8 cellular contexts compared by ENCODE assay signal in the genomic region with DNA sequence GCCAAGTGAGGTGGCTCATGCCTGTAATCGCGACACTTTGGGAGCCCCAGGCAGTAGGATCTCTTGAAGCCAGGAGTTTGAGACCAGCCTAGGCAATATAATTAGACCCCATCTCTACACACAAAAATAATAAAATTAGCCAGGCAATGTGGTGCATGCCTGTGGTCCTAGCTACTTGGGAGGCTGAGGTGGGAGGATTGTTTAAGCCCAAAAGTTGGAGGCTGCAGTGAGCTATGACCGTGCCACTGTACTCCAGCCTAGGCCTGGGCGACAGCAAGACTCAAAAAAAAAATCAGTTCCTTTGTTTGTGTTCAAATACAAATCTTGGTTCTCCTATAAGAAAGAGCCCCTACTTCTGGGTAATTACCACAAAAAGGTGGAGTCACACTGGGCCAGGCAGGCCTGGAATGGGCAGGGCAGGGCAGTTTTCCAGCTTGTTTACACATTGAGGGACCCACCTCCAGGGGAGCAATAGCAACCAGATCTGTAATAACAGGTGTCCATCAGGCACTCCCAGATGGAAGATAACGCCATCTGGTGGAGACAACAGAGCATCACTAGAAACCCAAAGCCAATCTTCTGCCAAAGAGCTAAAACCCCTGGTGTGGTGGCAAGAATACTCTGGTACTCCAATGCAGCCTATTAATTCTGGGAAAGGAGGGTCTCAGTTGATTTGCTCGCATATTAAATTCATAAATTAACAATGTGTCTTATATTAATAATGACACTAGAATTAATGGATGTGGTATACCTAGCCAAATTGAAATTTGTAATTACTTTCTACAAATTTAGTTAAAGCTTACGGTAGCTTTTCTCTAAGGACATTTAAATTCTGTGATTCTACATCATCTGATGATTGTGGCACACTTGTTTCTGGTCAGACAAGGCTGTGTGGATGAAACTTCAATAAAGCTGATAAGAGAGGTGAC. TPM values are rescaled to one million over a fixed set of nuclear protein-coding genes. Genes with fewer than 3 reads are reported as not detected.
DNase-seq lines count a peak whose midpoint lies in the region; ATAC-seq, FAIRE-seq and TF ChIP-seq lines count a peak whose summit lies in the region.

No MANE protein-coding gene starts in this region.

- H3K4me1 Mint-ChIP-seq in CD4-positive, alpha-beta T cell (ENCODE audit: low read depth), result peaks cover 18% of the 10 kb centered on the region
- H3K4me1 Mint-ChIP-seq in activated CD4-positive, alpha-beta memory T cell treated with anti-CD3 and anti-CD28 coated beads for 36 hours (ENCODE audit: low read depth), result peaks cover 3% of the 10 kb centered on the region

- H3K27me3 Mint-ChIP-seq in CD4-positive, alpha-beta T cell, result no peaks in the 10 kb centered on the region
- H3K27me3 Mint-ChIP-seq in activated CD4-positive, alpha-beta memory T cell treated with anti-CD3 and anti-CD28 coated beads for 36 hours, result no peaks in the 10 kb centered on the region

- H3K9me3 Mint-ChIP-seq in CD4-positive, alpha-beta T cell, result no peaks in the 10 kb centered on the region
- no peaks in the 10 kb centered on the region for H3K9me3 Mint-ChIP-seq in activated CD4-positive, alpha-beta memory T cell treated with anti-CD3 and anti-CD28 coated beads for 36 hours

- H3K4me3 Mint-ChIP-seq in CD4-positive, alpha-beta T cell, result no peak overlapping the region
- no peak overlapping the region for H3K4me3 Mint-ChIP-seq in activated CD4-positive, alpha-beta memory T cell treated with anti-CD3 and anti-CD28 coated beads for 36 hours

- intact Hi-C loops in CD4-positive, alpha-beta T cell (cut with DNase I, micrococcal nuclease), result loop anchor here (1.0 to 10.0 kb wide), 2 partner anchors 236 to 634 kb away; a partner anchor contains a TSS
- intact Hi-C loops in activated CD4-positive, alpha-beta memory T cell treated with anti-CD3 and anti-CD28 coated beads for 36 hours (cut with micrococcal nuclease), result loop anchor here (1.0 kb wide), 1 partner anchor 236 kb away; no protein-coding TSS in a partner anchor

- H3K9me3 ChIP-seq in CD4-positive, alpha-beta T cell (ENCODE audit: control insufficient read depth, low read length), result no peaks in the 10 kb centered on the region
- H3K9me3 ChIP-seq in muscle layer of colon (ENCODE audit: low read length), result no peaks in the 10 kb centered on the region

- no peaks in the 10 kb centered on the region for H3K27me3 ChIP-seq in CD4-positive, alpha-beta T cell (ENCODE audit: control insufficient read depth, insufficient read depth, low read length)
- no peaks in the 10 kb centered on the region for H3K27me3 ChIP-seq in muscle layer of colon (ENCODE audit: control insufficient read depth in 1 of 2, insufficient read depth in 2 of 2, low read length in 2 of 2)

- POLR2A ChIA-PET in CD4-positive, alpha-beta T cell (lab: Charles Lee), result interaction anchor here (0.5 to 1.9 kb wide), 8 partner anchors 9 to 1351 kb away, joined by 3 to 10 read pairs (median 5); a partner anchor contains a TSS
- POLR2A ChIA-PET in activated CD4-positive, alpha-beta memory T cell treated with anti-CD3 and anti-CD28 coated beads for 36 hours (lab: Charles Lee), result interaction anchor here (0.6 to 1.5 kb wide), 6 partner anchors 9 to 132 kb away, joined by 3 to 6 read pairs (median 3); no protein-coding TSS in a partner anchor

- no peak overlapping the region for H3K9ac ChIP-seq in muscle layer of colon (ENCODE audit: low read length)

- CTCF ChIA-PET in CD4-positive, alpha-beta T cell (lab: Charles Lee), result interaction anchor here (0.6 to 2.7 kb wide), 25 partner anchors 10 to 409 kb away, joined by 3 to 55 read pairs (median 5); a partner anchor contains a TSS
- CTCF ChIA-PET in activated CD4-positive, alpha-beta memory T cell treated with anti-CD3 and anti-CD28 coated beads for 36 hours (lab: Charles Lee), result interaction anchor here (0.6 to 4.6 kb wide), 71 partner anchors 10 to 1130 kb away, joined by 3 to 84 read pairs (median 4); a partner anchor contains a TSS

- H3K36me3 ChIP-seq in muscle layer of colon (ENCODE audit: insufficient read depth, low read length), result peaks cover 12% of the 10 kb centered on the region

- no peak overlapping the region for H3K4me3 ChIP-seq in epithelial cell of proximal tubule (ENCODE audit: low read depth, low read length)
- no peak overlapping the region for H3K4me3 ChIP-seq in muscle layer of colon (ENCODE audit: low read depth in 1 of 2, low read length in 2 of 2)

- peak overlapping the region; percentile 82 for H3K27ac Mint-ChIP-seq in CD4-positive, alpha-beta T cell
- peak overlapping the region; percentile 78 for H3K27ac Mint-ChIP-seq in activated CD4-positive, alpha-beta memory T cell treated with anti-CD3 and anti-CD28 coated beads for 36 hours

- TF ChIP-seq CTCF in CD4-positive, alpha-beta T cell (IDR thresholded peaks at IDR 0.05), result peak; percentile 85
- peak; percentile 93 for TF ChIP-seq CTCF in epithelial cell of proximal tubule (conservative IDR thresholded peaks at IDR 0.05; ENCODE audit: low read depth, low read length)

- peaks cover 48% of the 10 kb centered on the region for H3K36me3 Mint-ChIP-seq in CD4-positive, alpha-beta T cell (ENCODE audit: low read depth)
- H3K36me3 Mint-ChIP-seq in activated CD4-positive, alpha-beta memory T cell treated with anti-CD3 and anti-CD28 coated beads for 36 hours, result peaks cover 32% of the 10 kb centered on the region

- no peaks in the 10 kb centered on the region for H3K4me1 ChIP-seq in muscle layer of colon (ENCODE audit: insufficient read depth, low read length)

- peak in 7 of 10 experiments; percentile 26 to 50 (median 37) for DNase-seq in CD4-positive, alpha-beta T cell
- DNase-seq in HUDEP-2 (lab: John Stamatoyannopoulos, UW; ENCODE audit: unreplicated experiment in 76 of 76), result peak in 67 of 76 experiments; percentile 6 to 81 (median 48)
- DNase-seq in NCI-H774 (lab: John Stamatoyannopoulos, UW), result peak; percentile 78
- peak; percentile 63 for DNase-seq in activated CD4-positive, alpha-beta memory T cell treated with anti-CD3 and anti-CD28 coated beads for 36 hours
- DNase-seq in epithelial cell of proximal tubule (ENCODE audit: low read depth), result no peak
- peak; percentile 87 for DNase-seq in urothelium cell line (ENCODE audit: low spot score)

- ATAC-seq in CD4-positive, alpha-beta T cell (ENCODE audit: poor library complexity), result peak; percentile 96
- peak; percentile 55 for ATAC-seq in GM19324 (IDR thresholded peaks at IDR 0.05; ENCODE audit: low FRiP score, unreplicated experiment)

- no peak for FAIRE-seq in urothelium cell line (lab: Jason Lieb, UNC)

- H3K27ac ChIP-seq in CD4-positive, alpha-beta T cell (ENCODE audit: low read depth, low read length), result peak overlapping the region; percentile 18
- peak overlapping the region; percentile 24 for H3K27ac ChIP-seq in muscle layer of colon (ENCODE audit: low read depth, low read length)

RNA-seq across cellular contexts. Expression of a gene that starts 13.2 kb away (rescaled TPM):
- total RNA-seq in CD4-positive, alpha-beta T cell, result 100 to 1,000 TPM; 171 to 179 TPM
- total RNA-seq in activated CD4-positive, alpha-beta memory T cell treated with anti-CD3 and anti-CD28 coated beads for 36 hours, result 10 to 100 TPM; 54.9 to 57.1 TPM
- total RNA-seq in epithelial cell of proximal tubule, result 26.6 and 28.5 TPM in 2 replicates

RNA-seq across cellular contexts. Expression of a gene that starts 38.7 kb away (rescaled TPM):
- total RNA-seq in CD4-positive, alpha-beta T cell, result under 1 TPM; 0.53 to 0.82 TPM
- under 1 TPM; 0.52 to 0.80 TPM for total RNA-seq in activated CD4-positive, alpha-beta memory T cell treated with anti-CD3 and anti-CD28 coated beads for 36 hours
- total RNA-seq in epithelial cell of proximal tubule, result 10.4 and 19.9 TPM in 2 replicates
